8 cellular contexts compared by ENCODE assay signal in genomic region chr3:153621988-153622387, GRCh38.
DNase-seq lines count a peak whose midpoint lies in the region; ATAC-seq and TF ChIP-seq lines count a peak whose summit lies in the region.

No MANE protein-coding gene starts in this region.

- no peak overlapping the region for H3K4me3 ChIP-seq in Jurkat, Clone E6-1 (ENCODE audit: low read length)
- H3K4me3 ChIP-seq in trophoblast cell (ENCODE audit: low read depth, low read length), result no peak overlapping the region

- H4K8ac ChIP-seq in trophoblast cell (ENCODE audit: low read depth, low read length), result no peak overlapping the region

- no peak overlapping the region for H2BK120ac ChIP-seq in trophoblast cell (ENCODE audit: insufficient read depth, low read length, poor library complexity)

- peak; percentile 93 for ATAC-seq in GM18511 (IDR thresholded peaks at IDR 0.05; ENCODE audit: unreplicated experiment)
- ATAC-seq in GM21717 (IDR thresholded peaks at IDR 0.05; ENCODE audit: unreplicated experiment), result peak; percentile 94
- peak; percentile 65 for ATAC-seq in esophagus mucosa

- no peaks in the 10 kb centered on the region for H3K79me1 ChIP-seq in trophoblast cell (ENCODE audit: low read length)

- DNase-seq in Jurkat, Clone E6-1 (ENCODE audit: low read depth, low spot score), result peak; percentile 48
- no peak for DNase-seq in trophoblast cell
- no peak for DNase-seq in iPS-NIHi11 (ENCODE audit: low spot score)
- DNase-seq in type B pancreatic cell (ENCODE audit: extremely low spot score, unreplicated experiment), result no peak
- DNase-seq in amygdala (lab: John Stamatoyannopoulos, UW), result no peak

- no peak overlapping the region for H4K12ac ChIP-seq in trophoblast cell (ENCODE audit: low read depth, low read length)

- WGBS in trophoblast cell (ENCODE audit: extremely low coverage, insufficient coverage, insufficient read length), result no CpG with 5 or more reads among the region's 2 CpGs

- no peak for TF ChIP-seq CTCF in type B pancreatic cell (conservative IDR thresholded peaks at IDR 0.05)

- no peak overlapping the region for H3K23ac ChIP-seq in trophoblast cell (ENCODE audit: low read length)

- no peak overlapping the region for H2AFZ ChIP-seq in trophoblast cell (ENCODE audit: insufficient read depth, low read length, poor library complexity)

- H2AK5ac ChIP-seq in trophoblast cell (ENCODE audit: low read length), result no peak overlapping the region

- no peak overlapping the region for H3K9ac ChIP-seq in trophoblast cell (ENCODE audit: low read length)

- H3K4ac ChIP-seq in trophoblast cell (ENCODE audit: low read depth, low read length), result no peak overlapping the region

- H3K79me2 ChIP-seq in trophoblast cell (ENCODE audit: control insufficient read depth, insufficient read depth, low read length, poor library complexity), result no peaks in the 10 kb centered on the region

- no peak overlapping the region for H3K4me2 ChIP-seq in trophoblast cell (ENCODE audit: low read length)

- no peaks in the 10 kb centered on the region for H3K4me1 ChIP-seq in trophoblast cell (ENCODE audit: control insufficient read depth in 1 of 2, insufficient read depth in 2 of 2, low read length in 2 of 2)

- no peaks in the 10 kb centered on the region for H3K36me3 Mint-ChIP-seq in type B pancreatic cell

- no peak overlapping the region for H2BK5ac ChIP-seq in trophoblast cell (ENCODE audit: low read depth, low read length, poor library complexity)

- H3K36me3 ChIP-seq in trophoblast cell (ENCODE audit: control insufficient read depth in 1 of 2, insufficient read depth in 2 of 2, low read length in 2 of 2), result no peaks in the 10 kb centered on the region

- H3K18ac ChIP-seq in trophoblast cell (ENCODE audit: low read length), result no peak overlapping the region

- H3K4me3 Mint-ChIP-seq in type B pancreatic cell, result no peak overlapping the region

- H3K27me3 ChIP-seq in trophoblast cell (ENCODE audit: insufficient read depth, low read length), result no peaks in the 10 kb centered on the region

- H3K27ac Mint-ChIP-seq in type B pancreatic cell, result no peak overlapping the region

- no peaks in the 10 kb centered on the region for H3K4me1 Mint-ChIP-seq in type B pancreatic cell (ENCODE audit: unreplicated experiment)

- H3K27me3 Mint-ChIP-seq in type B pancreatic cell, result no peaks in the 10 kb centered on the region

- H3K9me3 Mint-ChIP-seq in type B pancreatic cell, result no peaks in the 10 kb centered on the region

- H4K91ac ChIP-seq in trophoblast cell (ENCODE audit: low read depth, low read length), result no peak overlapping the region

- no peak overlapping the region for H3K27ac ChIP-seq in trophoblast cell (ENCODE audit: low read depth, low read length)

- H3K14ac ChIP-seq in trophoblast cell (ENCODE audit: low read length), result no peak overlapping the region

- no peak overlapping the region for H2BK12ac ChIP-seq in trophoblast cell (ENCODE audit: low read length)

- H3K9me3 ChIP-seq in trophoblast cell (ENCODE audit: insufficient read depth, low read depth, low read length), result no peaks in the 10 kb centered on the region
